ENCODE assay signal across 14 cellular contexts in genomic region chr6:129497591-129498555, GRCh38.
DNase-seq lines count a peak whose midpoint lies in the region; ATAC-seq, FAIRE-seq and TF ChIP-seq lines count a peak whose summit lies in the region.
"Had no signal": no experiment of that assay in that cellular context is flagged by ENCODE, and none has a peak within 500 bp of the region (broad histone marks: within the 10 kb centered on the region; RNA-seq: fewer than 3 reads in every experiment).

No MANE protein-coding gene starts in this region.

- no peak for DNase-seq in A549 (ENCODE audit: low read depth in 1 of 2, low spot score in 1 of 2)
- DNase-seq in ELR (ENCODE audit: low read depth) = peak; percentile 19
- DNase-seq in foreskin keratinocyte = peak; percentile 70 to 83
- no peak for DNase-seq in DMS53 (lab: John Stamatoyannopoulos, UW)
- no peak for DNase-seq in NOMO-1 (lab: John Stamatoyannopoulos, UW; ENCODE audit: unreplicated experiment in 2 of 2)
- DNase-seq: activated CD4-positive, alpha-beta memory T cell treated with anti-CD3 and anti-CD28 coated beads for 36 hours; BE2C; NCI-H1436; posterior cingulate gyrus had no signal

- no peaks in the 10 kb centered on the region for H3K9me3 ChIP-seq in A549
- H3K9me3 ChIP-seq: BE2C had no signal

- TF ChIP-seq CTCF in A549 (IDR thresholded peaks at IDR 0.05) (no peak), foreskin keratinocyte (conservative IDR thresholded peaks at IDR 0.05) (no peak)

- H3K27ac ChIP-seq in A549 (peak overlapping the region; percentile 42 to 48), foreskin keratinocyte (peak overlapping the region; percentile 98)

- H3K4me1 ChIP-seq in A549 = peaks cover 53% of the 10 kb centered on the region
- H3K4me1 ChIP-seq in foreskin keratinocyte = peaks cover 66% of the 10 kb centered on the region

- H3K27ac Mint-ChIP-seq in activated naive CD8-positive, alpha-beta T cell = peak overlapping the region; percentile 69

- POLR2A ChIA-PET in A549 (lab: Yijun Ruan, JAX) = interaction anchor here (0.6 kb wide), 1 partner anchor 106 kb away, joined by 3 read pairs; no protein-coding TSS in a partner anchor

- peak overlapping the region; percentile 85 for H3K4me2 ChIP-seq in A549

- CTCF ChIA-PET in A549 (lab: Yijun Ruan, JAX) = interaction anchor here (0.7 to 1.4 kb wide), 3 partner anchors 77 to 100 kb away, joined by 3 to 6 read pairs (median 4); no protein-coding TSS in a partner anchor

- no peak for TF ChIP-seq EP300 in A549 (IDR thresholded peaks at IDR 0.05)

- no peaks in the 10 kb centered on the region for H3K27me3 ChIP-seq in foreskin keratinocyte
- H3K27me3 ChIP-seq: BE2C had no signal

- no peak overlapping the region for H3K4me3 ChIP-seq in A549

- FAIRE-seq in A549 (lab: Jason Lieb, UNC) = no peak
- FAIRE-seq: TTC549 had no signal

- H3K27me3 Mint-ChIP-seq in activated naive CD8-positive, alpha-beta T cell = no peaks in the 10 kb centered on the region
- H3K27me3 Mint-ChIP-seq: activated CD4-positive, alpha-beta memory T cell treated with anti-CD3 and anti-CD28 coated beads for 36 hours; brain had no signal

- H3K4me1 Mint-ChIP-seq in activated naive CD8-positive, alpha-beta T cell (ENCODE audit: low read depth) = peaks cover 77% of the 10 kb centered on the region

- no peak for TF ChIP-seq POLR2A in A549 (IDR thresholded peaks at IDR 0.05; ENCODE audit: low read length)

- ATAC-seq in A549 = no peak
- no peak for ATAC-seq in foreskin keratinocyte
- ATAC-seq in GM19023 (IDR thresholded peaks at IDR 0.05; ENCODE audit: unreplicated experiment) = no peak
- ATAC-seq in HG03045 (IDR thresholded peaks at IDR 0.05; ENCODE audit: unreplicated experiment) = no peak

- no peaks in the 10 kb centered on the region for H3K36me3 Mint-ChIP-seq in activated naive CD8-positive, alpha-beta T cell
- H3K36me3 Mint-ChIP-seq: activated CD4-positive, alpha-beta memory T cell treated with anti-CD3 and anti-CD28 coated beads for 36 hours; brain had no signal

- TF ChIP-seq RAD21 in A549 (conservative IDR thresholded peaks at IDR 0.05 in 1 of 2, IDR thresholded peaks at IDR 0.05 in 1 of 2) = no peak

- 69% methylated on average over 5 of the region's 5 CpGs for WGBS in A549 (ENCODE audit: missing lambda C conversion rate)

- no peaks in the 10 kb centered on the region for H3K9me3 Mint-ChIP-seq in activated naive CD8-positive, alpha-beta T cell (ENCODE audit: low read depth)
- H3K9me3 Mint-ChIP-seq: activated CD4-positive, alpha-beta memory T cell treated with anti-CD3 and anti-CD28 coated beads for 36 hours; brain had no signal

- no peak overlapping the region for H3K4me3 Mint-ChIP-seq in activated naive CD8-positive, alpha-beta T cell

TF ChIP-seq in A549, 52 proteins besides CTCF, POLR2A, EP300 and RAD21:
- TF ChIP-seq EHF (CRISPR knock-in tag; IDR thresholded peaks at IDR 0.05) (no peak), MAZ (IDR thresholded peaks at IDR 0.05; ENCODE audit: borderline replicate concordance, low read depth, low read length) (no peak), FOSL2 (IDR thresholded peaks at IDR 0.05) (no peak), FOSL2 (CRISPR knock-in tag; IDR thresholded peaks at IDR 0.05) (no peak), PBX3 (IDR thresholded peaks at IDR 0.05) (no peak), RARB (CRISPR knock-in tag; IDR thresholded peaks at IDR 0.05) (no peak), HES2 (IDR thresholded peaks at IDR 0.05) (no peak), HEYL (CRISPR knock-in tag; IDR thresholded peaks at IDR 0.05) (no peak), BHLHE40 (IDR thresholded peaks at IDR 0.05; ENCODE audit: low read depth, low read length) (no peak), ZNF302 (CRISPR knock-in tag; IDR thresholded peaks at IDR 0.05) (no peak), HDAC2 (IDR thresholded peaks at IDR 0.05) (no peak), BCL3 (IDR thresholded peaks at IDR 0.05) (no peak), POLR2AphosphoS2 (conservative IDR thresholded peaks at IDR 0.05; ENCODE audit: low read length) (no peak), HOXA7 (CRISPR knock-in tag; IDR thresholded peaks at IDR 0.05) (no peak), SREBF2 (IDR thresholded peaks at IDR 0.05) (no peak), TP53 (CRISPR knock-in tag; IDR thresholded peaks at IDR 0.05) (no peak)
- TF ChIP-seq, protein P1, sequence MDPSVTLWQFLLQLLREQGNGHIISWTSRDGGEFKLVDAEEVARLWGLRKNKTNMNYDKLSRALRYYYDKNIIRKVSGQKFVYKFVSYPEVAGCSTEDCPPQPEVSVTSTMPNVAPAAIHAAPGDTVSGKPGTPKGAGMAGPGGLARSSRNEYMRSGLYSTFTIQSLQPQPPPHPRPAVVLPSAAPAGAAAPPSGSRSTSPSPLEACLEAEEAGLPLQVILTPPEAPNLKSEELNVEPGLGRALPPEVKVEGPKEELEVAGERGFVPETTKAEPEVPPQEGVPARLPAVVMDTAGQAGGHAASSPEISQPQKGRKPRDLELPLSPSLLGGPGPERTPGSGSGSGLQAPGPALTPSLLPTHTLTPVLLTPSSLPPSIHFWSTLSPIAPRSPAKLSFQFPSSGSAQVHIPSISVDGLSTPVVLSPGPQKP (IDR thresholded peaks at IDR 0.05; ENCODE audit: low read depth, low read length) = no peak
- TF ChIP-seq, protein P2, sequence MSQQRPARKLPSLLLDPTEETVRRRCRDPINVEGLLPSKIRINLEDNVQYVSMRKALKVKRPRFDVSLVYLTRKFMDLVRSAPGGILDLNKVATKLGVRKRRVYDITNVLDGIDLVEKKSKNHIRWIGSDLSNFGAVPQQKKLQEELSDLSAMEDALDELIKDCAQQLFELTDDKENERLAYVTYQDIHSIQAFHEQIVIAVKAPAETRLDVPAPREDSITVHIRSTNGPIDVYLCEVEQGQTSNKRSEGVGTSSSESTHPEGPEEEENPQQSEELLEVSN (IDR thresholded peaks at IDR 0.05; ENCODE audit: borderline replicate concordance, low read depth) = no peak

Comparison
In these comparisons a context has a peak if more than half of its experiments do, and no peak if none do; other contexts are left out.
1. DNase-seq: peak in ELR (single experiment) and foreskin keratinocyte (2 of 2); none in A549 (0 of 2), DMS53 (single experiment) and NOMO-1 (0 of 2).